1 cellular context compared by ENCODE assay signal in the genomic region with DNA sequence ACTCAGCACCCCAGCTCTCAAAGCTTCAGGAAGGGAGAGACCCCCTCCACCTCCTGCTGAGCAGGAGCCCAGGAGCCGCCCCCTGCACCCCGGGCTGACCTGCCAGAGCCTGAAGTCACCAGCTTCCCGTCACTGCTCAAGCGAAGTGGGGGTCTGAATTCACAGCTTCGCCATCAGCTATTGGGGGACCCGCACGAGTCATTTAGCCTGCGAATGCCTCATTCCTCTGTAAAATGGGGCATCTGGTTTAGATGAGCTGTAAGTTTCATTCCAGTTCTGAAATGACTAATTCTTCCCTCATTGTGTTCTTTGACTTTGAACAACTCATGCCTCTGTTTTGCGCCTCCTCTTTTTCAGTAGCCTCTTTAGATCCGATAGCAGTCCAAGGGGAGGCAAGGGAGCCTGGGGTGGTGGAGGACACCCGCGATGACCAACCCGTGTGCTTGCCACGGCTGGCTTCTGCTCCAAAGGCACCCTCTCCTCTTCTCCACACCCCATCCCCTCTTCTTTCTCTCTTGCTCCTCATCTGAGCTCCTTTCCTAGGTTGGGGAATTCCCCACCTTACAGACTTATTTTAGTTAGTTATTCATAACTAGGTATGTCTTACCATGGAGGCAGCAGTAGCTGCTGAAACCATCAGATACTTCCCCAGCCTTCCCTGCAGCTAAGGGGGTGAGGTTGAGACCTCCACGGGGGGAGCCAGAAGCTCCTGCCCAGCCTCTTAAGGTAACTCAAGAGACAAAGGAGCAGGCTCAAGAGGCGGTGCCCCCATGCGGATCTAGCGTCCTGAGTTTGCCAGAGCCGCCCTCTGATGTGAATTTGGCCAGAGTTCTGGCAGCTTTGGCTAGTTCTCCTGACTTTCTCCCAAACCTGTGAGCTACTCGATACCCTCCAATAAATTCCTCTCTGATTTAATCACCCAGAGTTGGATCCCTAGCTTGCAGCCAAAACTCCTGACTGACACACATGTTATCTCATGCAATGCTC.
A peak's percentile ranks its signal among the peaks of the same experiment; 100 is the strongest.
TF ChIP-seq lines count a peak whose summit lies in the region.

No MANE protein-coding gene starts in this region.

TF ChIP-seq in GM12878, 131 proteins besides CTCF, POLR2A, EP300 and RAD21 (continued from another document and continues in another):
- TF ChIP-seq ZBTB33 (IDR thresholded peaks at IDR 0.05) (no peak), RCOR1 (conservative IDR thresholded peaks at IDR 0.05; ENCODE audit: low read depth, low read length) (no peak), POLR2AphosphoS2 (IDR thresholded peaks at IDR 0.05; ENCODE audit: low read depth, low read length) (no peak), SREBF1 (IDR thresholded peaks at IDR 0.05; ENCODE audit: low read length) (no peak), EGR1 (IDR thresholded peaks at IDR 0.05; ENCODE audit: borderline replicate concordance in 1 of 2, low read depth in 2 of 2, low read length in 2 of 2) (no peak), JUND (IDR thresholded peaks at IDR 0.05; ENCODE audit: low read depth, low read length) (peak; percentile 86), RFX5 (IDR thresholded peaks at IDR 0.05; ENCODE audit: low read depth, low read length) (no peak), KAT2A (conservative IDR thresholded peaks at IDR 0.05; ENCODE audit: control insufficient read depth, low read depth, low read length) (no peak), SIN3A (IDR thresholded peaks at IDR 0.05; ENCODE audit: low read depth, low read length) (no peak), SUZ12 (IDR thresholded peaks at IDR 0.05; ENCODE audit: unreplicated experiment) (no peak), SRF (IDR thresholded peaks at IDR 0.05; ENCODE audit: low read depth in 2 of 2, low read length in 2 of 2) (no peak), SUPT20H (IDR thresholded peaks at IDR 0.05; ENCODE audit: borderline replicate concordance, control insufficient read depth, low read depth, low read length) (no peak), CREB1 (IDR thresholded peaks at IDR 0.05; ENCODE audit: low read depth) (peak; percentile 47; the same call in 1 of the 2 replicates), BACH1 (IDR thresholded peaks at IDR 0.05; ENCODE audit: borderline replicate concordance) (0 out of 2 replicates have a peak, but pooled peaks have one; percentile 29), ATF7 (IDR thresholded peaks at IDR 0.05; ENCODE audit: low read depth) (peak; percentile 77), TCF3 (IDR thresholded peaks at IDR 0.05; ENCODE audit: borderline replicate concordance, insufficient read depth, low read depth, low read length) (no peak), CHD1 (IDR thresholded peaks at IDR 0.05; ENCODE audit: low read depth, low read length) (no peak), MXI1 (IDR thresholded peaks at IDR 0.05; ENCODE audit: low read depth, low read length) (no peak), E2F4 (IDR thresholded peaks at IDR 0.05; ENCODE audit: low read depth, low read length) (no peak), PML (IDR thresholded peaks at IDR 0.05; ENCODE audit: low read length) (no peak), NRF1 (conservative IDR thresholded peaks at IDR 0.05; ENCODE audit: low read depth, low read length) (no peak), ETV6 (conservative IDR thresholded peaks at IDR 0.05 in 1 of 2, IDR thresholded peaks at IDR 0.05 in 1 of 2; ENCODE audit: borderline replicate concordance in 1 of 2, low read depth in 1 of 2) (peak in 1 of 2 experiments; percentile 78; a peak in 2 of 4 replicates), EED (IDR thresholded peaks at IDR 0.05; ENCODE audit: low read depth) (peak; percentile 92), POLR2AphosphoS5 (IDR thresholded peaks at IDR 0.05; ENCODE audit: low read length) (no peak), EZH2 (IDR thresholded peaks at IDR 0.05; ENCODE audit: borderline replicate concordance, control insufficient read depth, low read depth, low read length) (no peak), RB1 (IDR thresholded peaks at IDR 0.05; ENCODE audit: borderline replicate concordance) (no peak), CEBPB (IDR thresholded peaks at IDR 0.05; ENCODE audit: borderline replicate concordance in 1 of 2, low read depth in 2 of 2, low read length in 2 of 2) (no peak), ZNF207 (IDR thresholded peaks at IDR 0.05; ENCODE audit: borderline replicate concordance) (no peak), IKZF1 (conservative IDR thresholded peaks at IDR 0.05) (peak; percentile 92)
- TF ChIP-seq, protein P1, sequence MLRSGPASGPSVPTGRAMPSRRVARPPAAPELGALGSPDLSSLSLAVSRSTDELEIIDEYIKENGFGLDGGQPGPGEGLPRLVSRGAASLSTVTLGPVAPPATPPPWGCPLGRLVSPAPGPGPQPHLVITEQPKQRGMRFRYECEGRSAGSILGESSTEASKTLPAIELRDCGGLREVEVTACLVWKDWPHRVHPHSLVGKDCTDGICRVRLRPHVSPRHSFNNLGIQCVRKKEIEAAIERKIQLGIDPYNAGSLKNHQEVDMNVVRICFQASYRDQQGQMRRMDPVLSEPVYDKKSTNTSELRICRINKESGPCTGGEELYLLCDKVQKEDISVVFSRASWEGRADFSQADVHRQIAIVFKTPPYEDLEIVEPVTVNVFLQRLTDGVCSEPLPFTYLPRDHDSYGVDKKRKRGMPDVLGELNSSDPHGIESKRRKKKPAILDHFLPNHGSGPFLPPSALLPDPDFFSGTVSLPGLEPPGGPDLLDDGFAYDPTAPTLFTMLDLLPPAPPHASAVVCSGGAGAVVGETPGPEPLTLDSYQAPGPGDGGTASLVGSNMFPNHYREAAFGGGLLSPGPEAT (IDR thresholded peaks at IDR 0.05; ENCODE audit: low read depth) = peak; percentile 89
- TF ChIP-seq, protein P2, sequence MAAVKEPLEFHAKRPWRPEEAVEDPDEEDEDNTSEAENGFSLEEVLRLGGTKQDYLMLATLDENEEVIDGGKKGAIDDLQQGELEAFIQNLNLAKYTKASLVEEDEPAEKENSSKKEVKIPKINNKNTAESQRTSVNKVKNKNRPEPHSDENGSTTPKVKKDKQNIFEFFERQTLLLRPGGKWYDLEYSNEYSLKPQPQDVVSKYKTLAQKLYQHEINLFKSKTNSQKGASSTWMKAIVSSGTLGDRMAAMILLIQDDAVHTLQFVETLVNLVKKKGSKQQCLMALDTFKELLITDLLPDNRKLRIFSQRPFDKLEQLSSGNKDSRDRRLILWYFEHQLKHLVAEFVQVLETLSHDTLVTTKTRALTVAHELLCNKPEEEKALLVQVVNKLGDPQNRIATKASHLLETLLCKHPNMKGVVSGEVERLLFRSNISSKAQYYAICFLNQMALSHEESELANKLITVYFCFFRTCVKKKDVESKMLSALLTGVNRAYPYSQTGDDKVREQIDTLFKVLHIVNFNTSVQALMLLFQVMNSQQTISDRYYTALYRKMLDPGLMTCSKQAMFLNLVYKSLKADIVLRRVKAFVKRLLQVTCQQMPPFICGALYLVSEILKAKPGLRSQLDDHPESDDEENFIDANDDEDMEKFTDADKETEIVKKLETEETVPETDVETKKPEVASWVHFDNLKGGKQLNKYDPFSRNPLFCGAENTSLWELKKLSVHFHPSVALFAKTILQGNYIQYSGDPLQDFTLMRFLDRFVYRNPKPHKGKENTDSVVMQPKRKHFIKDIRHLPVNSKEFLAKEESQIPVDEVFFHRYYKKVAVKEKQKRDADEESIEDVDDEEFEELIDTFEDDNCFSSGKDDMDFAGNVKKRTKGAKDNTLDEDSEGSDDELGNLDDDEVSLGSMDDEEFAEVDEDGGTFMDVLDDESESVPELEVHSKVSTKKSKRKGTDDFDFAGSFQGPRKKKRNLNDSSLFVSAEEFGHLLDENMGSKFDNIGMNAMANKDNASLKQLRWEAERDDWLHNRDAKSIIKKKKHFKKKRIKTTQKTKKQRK (IDR thresholded peaks at IDR 0.05; ENCODE audit: low read depth, low read length) = no peak
- TF ChIP-seq, protein P3, sequence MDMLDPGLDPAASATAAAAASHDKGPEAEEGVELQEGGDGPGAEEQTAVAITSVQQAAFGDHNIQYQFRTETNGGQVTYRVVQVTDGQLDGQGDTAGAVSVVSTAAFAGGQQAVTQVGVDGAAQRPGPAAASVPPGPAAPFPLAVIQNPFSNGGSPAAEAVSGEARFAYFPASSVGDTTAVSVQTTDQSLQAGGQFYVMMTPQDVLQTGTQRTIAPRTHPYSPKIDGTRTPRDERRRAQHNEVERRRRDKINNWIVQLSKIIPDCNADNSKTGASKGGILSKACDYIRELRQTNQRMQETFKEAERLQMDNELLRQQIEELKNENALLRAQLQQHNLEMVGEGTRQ (IDR thresholded peaks at IDR 0.05; ENCODE audit: borderline replicate concordance, low read depth, low read length) = no peak
- TF ChIP-seq, protein P4, sequence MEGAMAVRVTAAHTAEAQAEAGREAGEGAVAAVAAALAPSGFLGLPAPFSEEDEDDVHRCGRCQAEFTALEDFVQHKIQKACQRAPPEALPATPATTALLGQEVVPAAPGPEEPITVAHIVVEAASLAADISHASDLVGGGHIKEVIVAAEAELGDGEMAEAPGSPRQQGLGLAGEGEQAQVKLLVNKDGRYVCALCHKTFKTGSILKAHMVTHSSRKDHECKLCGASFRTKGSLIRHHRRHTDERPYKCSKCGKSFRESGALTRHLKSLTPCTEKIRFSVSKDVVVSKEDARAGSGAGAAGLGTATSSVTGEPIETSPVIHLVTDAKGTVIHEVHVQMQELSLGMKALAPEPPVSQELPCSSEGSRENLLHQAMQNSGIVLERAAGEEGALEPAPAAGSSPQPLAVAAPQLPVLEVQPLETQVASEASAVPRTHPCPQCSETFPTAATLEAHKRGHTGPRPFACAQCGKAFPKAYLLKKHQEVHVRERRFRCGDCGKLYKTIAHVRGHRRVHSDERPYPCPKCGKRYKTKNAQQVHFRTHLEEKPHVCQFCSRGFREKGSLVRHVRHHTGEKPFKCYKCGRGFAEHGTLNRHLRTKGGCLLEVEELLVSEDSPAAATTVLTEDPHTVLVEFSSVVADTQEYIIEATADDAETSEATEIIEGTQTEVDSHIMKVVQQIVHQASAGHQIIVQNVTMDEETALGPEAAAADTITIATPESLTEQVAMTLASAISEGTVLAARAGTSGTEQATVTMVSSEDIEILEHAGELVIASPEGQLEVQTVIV (IDR thresholded peaks at IDR 0.05; ENCODE audit: borderline replicate concordance, partially characterized antibody) = no peak
- TF ChIP-seq, protein P5, sequence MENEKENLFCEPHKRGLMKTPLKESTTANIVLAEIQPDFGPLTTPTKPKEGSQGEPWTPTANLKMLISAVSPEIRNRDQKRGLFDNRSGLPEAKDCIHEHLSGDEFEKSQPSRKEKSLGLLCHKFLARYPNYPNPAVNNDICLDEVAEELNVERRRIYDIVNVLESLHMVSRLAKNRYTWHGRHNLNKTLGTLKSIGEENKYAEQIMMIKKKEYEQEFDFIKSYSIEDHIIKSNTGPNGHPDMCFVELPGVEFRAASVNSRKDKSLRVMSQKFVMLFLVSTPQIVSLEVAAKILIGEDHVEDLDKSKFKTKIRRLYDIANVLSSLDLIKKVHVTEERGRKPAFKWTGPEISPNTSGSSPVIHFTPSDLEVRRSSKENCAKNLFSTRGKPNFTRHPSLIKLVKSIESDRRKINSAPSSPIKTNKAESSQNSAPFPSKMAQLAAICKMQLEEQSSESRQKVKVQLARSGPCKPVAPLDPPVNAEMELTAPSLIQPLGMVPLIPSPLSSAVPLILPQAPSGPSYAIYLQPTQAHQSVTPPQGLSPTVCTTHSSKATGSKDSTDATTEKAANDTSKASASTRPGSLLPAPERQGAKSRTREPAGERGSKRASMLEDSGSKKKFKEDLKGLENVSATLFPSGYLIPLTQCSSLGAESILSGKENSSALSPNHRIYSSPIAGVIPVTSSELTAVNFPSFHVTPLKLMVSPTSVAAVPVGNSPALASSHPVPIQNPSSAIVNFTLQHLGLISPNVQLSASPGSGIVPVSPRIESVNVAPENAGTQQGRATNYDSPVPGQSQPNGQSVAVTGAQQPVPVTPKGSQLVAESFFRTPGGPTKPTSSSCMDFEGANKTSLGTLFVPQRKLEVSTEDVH (IDR thresholded peaks at IDR 0.05; ENCODE audit: low read depth, partially characterized antibody) = no peak
- TF ChIP-seq, protein P6, sequence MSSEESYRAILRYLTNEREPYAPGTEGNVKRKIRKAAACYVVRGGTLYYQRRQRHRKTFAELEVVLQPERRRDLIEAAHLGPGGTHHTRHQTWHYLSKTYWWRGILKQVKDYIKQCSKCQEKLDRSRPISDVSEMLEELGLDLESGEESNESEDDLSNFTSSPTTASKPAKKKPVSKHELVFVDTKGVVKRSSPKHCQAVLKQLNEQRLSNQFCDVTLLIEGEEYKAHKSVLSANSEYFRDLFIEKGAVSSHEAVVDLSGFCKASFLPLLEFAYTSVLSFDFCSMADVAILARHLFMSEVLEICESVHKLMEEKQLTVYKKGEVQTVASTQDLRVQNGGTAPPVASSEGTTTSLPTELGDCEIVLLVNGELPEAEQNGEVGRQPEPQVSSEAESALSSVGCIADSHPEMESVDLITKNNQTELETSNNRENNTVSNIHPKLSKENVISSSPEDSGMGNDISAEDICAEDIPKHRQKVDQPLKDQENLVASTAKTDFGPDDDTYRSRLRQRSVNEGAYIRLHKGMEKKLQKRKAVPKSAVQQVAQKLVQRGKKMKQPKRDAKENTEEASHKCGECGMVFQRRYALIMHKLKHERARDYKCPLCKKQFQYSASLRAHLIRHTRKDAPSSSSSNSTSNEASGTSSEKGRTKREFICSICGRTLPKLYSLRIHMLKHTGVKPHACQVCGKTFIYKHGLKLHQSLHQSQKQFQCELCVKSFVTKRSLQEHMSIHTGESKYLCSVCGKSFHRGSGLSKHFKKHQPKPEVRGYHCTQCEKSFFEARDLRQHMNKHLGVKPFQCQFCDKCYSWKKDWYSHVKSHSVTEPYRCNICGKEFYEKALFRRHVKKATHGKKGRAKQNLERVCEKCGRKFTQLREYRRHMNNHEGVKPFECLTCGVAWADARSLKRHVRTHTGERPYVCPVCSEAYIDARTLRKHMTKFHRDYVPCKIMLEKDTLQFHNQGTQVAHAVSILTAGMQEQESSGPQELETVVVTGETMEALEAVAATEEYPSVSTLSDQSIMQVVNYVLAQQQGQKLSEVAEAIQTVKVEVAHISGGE (CRISPR knock-in tag; IDR thresholded peaks at IDR 0.05) = no peak
